22 cellular contexts compared by ENCODE assay signal in the genomic region with DNA sequence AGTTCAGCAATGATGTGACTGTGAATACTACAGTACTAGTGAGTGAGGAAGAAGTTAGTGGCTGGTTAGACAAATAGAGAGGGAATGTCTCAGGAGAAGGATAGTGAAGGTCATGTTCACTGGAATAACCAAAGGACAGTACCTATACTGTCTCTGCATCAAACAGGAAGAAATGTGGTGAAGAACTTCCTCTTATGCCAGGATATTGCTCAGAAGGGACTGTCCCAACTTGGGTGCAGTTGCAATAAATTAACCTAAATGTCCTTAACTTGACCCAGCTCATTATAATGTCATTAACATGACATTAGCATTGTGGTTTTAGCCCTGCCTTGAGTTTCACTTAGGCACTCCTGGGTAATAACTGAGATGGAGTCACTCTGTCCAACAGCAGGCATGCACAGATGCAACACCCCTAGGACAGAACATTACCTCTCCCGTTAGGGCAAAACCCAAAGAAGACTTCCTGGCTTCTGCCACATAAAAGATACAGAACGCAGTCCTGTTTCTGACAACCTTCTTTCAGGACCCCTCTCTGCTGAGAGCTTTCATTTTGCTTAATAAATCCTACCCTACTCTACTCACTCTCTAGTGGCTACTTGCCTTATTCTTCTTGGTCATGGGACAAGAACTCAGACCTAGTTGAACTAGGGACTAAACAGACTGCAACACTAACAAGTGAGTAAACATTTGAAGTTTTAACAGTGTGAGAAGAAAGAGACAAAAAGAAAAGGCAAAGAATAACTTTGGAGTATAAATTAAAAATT.
DNase-seq lines count a peak whose midpoint lies in the region; ATAC-seq and TF ChIP-seq lines count a peak whose summit lies in the region.
"Had no signal": no experiment of that assay in that cellular context is flagged by ENCODE, and none has a peak within 500 bp of the region (broad histone marks: within the 10 kb centered on the region; RNA-seq: fewer than 3 reads in every experiment).

No MANE protein-coding gene starts in this region.

- ATAC-seq in GM18858 (IDR thresholded peaks at IDR 0.05; ENCODE audit: unreplicated experiment) (peak; percentile 52), HG03432 (IDR thresholded peaks at IDR 0.05; ENCODE audit: unreplicated experiment) (peak; percentile 81), HG02970 (IDR thresholded peaks at IDR 0.05; ENCODE audit: low FRiP score, unreplicated experiment) (no peak)
- ATAC-seq in activated T-helper 17 cell treated with anti-CD3 and anti-CD28 coated beads, Interleukin-2, amount 50 U/mL, for 72 hours (replicated peaks) = peak; percentile 14
- ATAC-seq: effector memory CD8-positive, alpha-beta T cell; gastroesophageal sphincter; natural killer cell treated with Interleukin-12 subunit alpha and Interleukin-12 subunit beta and Interleukin-15 and Interleukin-18, amount 100 ng/mL, for 72 hours; WTC11 had no signal

- no peak for TF ChIP-seq CTCF in GM10248 (IDR thresholded peaks at IDR 0.05; ENCODE audit: control extremely low read depth, extremely low read depth, low read depth, missing control alignments)

- H3K36me3 Mint-ChIP-seq in activated T-helper 17 cell treated with anti-CD3 and anti-CD28 coated beads, Interleukin-2, amount 50 U/mL, for 72 hours (ENCODE audit: low read depth) = no peaks in the 10 kb centered on the region
- H3K36me3 Mint-ChIP-seq: brain; natural killer cell treated with Interleukin-12 subunit alpha and Interleukin-12 subunit beta and Interleukin-15 and Interleukin-18, amount 100 ng/mL, for 72 hours had no signal

- no peaks in the 10 kb centered on the region for H3K4me1 Mint-ChIP-seq in activated T-helper 17 cell treated with anti-CD3 and anti-CD28 coated beads, Interleukin-2, amount 50 U/mL, for 72 hours
- H3K4me1 Mint-ChIP-seq: WTC11 had no signal

- H3K27ac Mint-ChIP-seq in activated T-helper 17 cell treated with anti-CD3 and anti-CD28 coated beads, Interleukin-2, amount 50 U/mL, for 72 hours = no peak overlapping the region
- H3K27ac Mint-ChIP-seq: brain; effector memory CD8-positive, alpha-beta T cell; natural killer cell treated with Interleukin-12 subunit alpha and Interleukin-12 subunit beta and Interleukin-15 and Interleukin-18, amount 100 ng/mL, for 72 hours; WTC11 had no signal

- no peak overlapping the region for H3K4me3 Mint-ChIP-seq in activated T-helper 17 cell treated with anti-CD3 and anti-CD28 coated beads, Interleukin-2, amount 50 U/mL, for 72 hours
- H3K4me3 Mint-ChIP-seq: brain; effector memory CD8-positive, alpha-beta T cell; natural killer cell treated with Interleukin-12 subunit alpha and Interleukin-12 subunit beta and Interleukin-15 and Interleukin-18, amount 100 ng/mL, for 72 hours; WTC11 had no signal

- H3K27me3 Mint-ChIP-seq in activated T-helper 17 cell treated with anti-CD3 and anti-CD28 coated beads, Interleukin-2, amount 50 U/mL, for 72 hours = no peaks in the 10 kb centered on the region
- H3K27me3 Mint-ChIP-seq: effector memory CD8-positive, alpha-beta T cell; natural killer cell treated with Interleukin-12 subunit alpha and Interleukin-12 subunit beta and Interleukin-15 and Interleukin-18, amount 100 ng/mL, for 72 hours had no signal

- CTCF ChIA-PET in GM10248 (lab: Yijun Ruan, JAX) = no interaction called here

- peaks cover 7% of the 10 kb centered on the region for H3K9me3 Mint-ChIP-seq in activated T-helper 17 cell treated with anti-CD3 and anti-CD28 coated beads, Interleukin-2, amount 50 U/mL, for 72 hours

- DNase-seq in NCI-H69 (lab: John Stamatoyannopoulos, UW) (peak; percentile 14), GM10248 (ENCODE audit: extremely low spot score) (no peak), NCI-H187 treated with DMSO at 0.1 percent for 48 hours (lab: John Stamatoyannopoulos, UW) (no peak)
- no peak for DNase-seq in activated CD4-positive, alpha-beta T cell treated with anti-CD3 and anti-CD28 coated beads, Interleukin-2, amount 50 U/mL, for 1 hour
- DNase-seq: activated CD4-positive, alpha-beta T cell treated with anti-CD3 and anti-CD28 coated beads, Interleukin-2, amount 50 U/mL, for 48 hours; activated effector memory CD4-positive, alpha-beta T cell treated with anti-CD3 and anti-CD28 coated beads, Interleukin-2, amount 50 U/mL, for 16 hours; effector memory CD8-positive, alpha-beta T cell; esophagus squamous epithelium; H7; mesenchymal stem cell; NCI-H2029 treated with DMSO at 0.1 percent for 48 hours; SHP77; stimulated activated naive CD4-positive, alpha-beta T cell treated with Interleukin-2 at 50 U/mL for 16 hours; T-helper 2 cell had no signal

- POLR2A ChIA-PET in GM10248 (lab: Yijun Ruan, JAX) = no interaction called here
